ENCODE assay signal across 8 cellular contexts in genomic region chr16:85003076-85003475, GRCh38. TPM values are rescaled to one million over a fixed set of nuclear protein-coding genes. Genes with fewer than 3 reads are reported as not detected.
DNase-seq lines count a peak whose midpoint lies in the region; ATAC-seq and TF ChIP-seq lines count a peak whose summit lies in the region.

No MANE protein-coding gene starts in this region.

- H3K27me3 ChIP-seq in Caco-2 (replicated peaks; ENCODE audit: control insufficient read depth, insufficient read depth, low read length) = no peaks in the 10 kb centered on the region
- no peaks in the 10 kb centered on the region for H3K27me3 ChIP-seq in hepatocyte
- no peaks in the 10 kb centered on the region for H3K27me3 ChIP-seq in sigmoid colon

- peaks cover 52% of the 10 kb centered on the region for H3K36me3 Mint-ChIP-seq in Caco-2 (ENCODE audit: insufficient read depth, unreplicated experiment)
- peaks cover 38% of the 10 kb centered on the region for H3K36me3 Mint-ChIP-seq in activated T-helper 17 cell treated with anti-CD3 and anti-CD28 coated beads, Interleukin-2, amount 50 U/mL, for 72 hours (ENCODE audit: low read depth)

- H3K9me3 ChIP-seq in Caco-2 (no peaks in the 10 kb centered on the region), hepatocyte (ENCODE audit: low read depth) (no peaks in the 10 kb centered on the region), sigmoid colon (no peaks in the 10 kb centered on the region)

- intact Hi-C loops in Caco-2 (cut with micrococcal nuclease; ENCODE audit: unreplicated experiment) (no loop called here), sigmoid colon (cut with DNase I) (no loop called here), sciatic nerve (cut with DNase I) (no loop called here)

- H3K4me1 ChIP-seq in Caco-2 (peaks cover 50% of the 10 kb centered on the region), hepatocyte (ENCODE audit: insufficient read depth) (peaks cover 77% of the 10 kb centered on the region), sigmoid colon (peaks cover 0 to 100% (median 96%) of the 10 kb centered on the region in 4 donors)

- peak overlapping the region; percentile 0 for H3K27ac Mint-ChIP-seq in Caco-2 (ENCODE audit: unreplicated experiment)
- peak overlapping the region; percentile 51 for H3K27ac Mint-ChIP-seq in activated T-helper 17 cell treated with anti-CD3 and anti-CD28 coated beads, Interleukin-2, amount 50 U/mL, for 72 hours

- DNase-seq in Caco-2 (no peak), hepatocyte (ENCODE audit: low spot score) (no peak), sigmoid colon (no peak), NCI-H345 (lab: John Stamatoyannopoulos, UW) (no peak), NCI-H1092 treated with DMSO at 0.1 percent for 48 hours (lab: John Stamatoyannopoulos, UW) (no peak), sciatic nerve (ENCODE audit: low spot score) (no peak), DMS79 (lab: John Stamatoyannopoulos, UW) (no peak)

- 88% methylated on average over 13 of the region's 13 CpGs for WGBS in hepatocyte (ENCODE audit: low lambda C conversion rate, missing lambda C conversion rate)
- 76 to 89% methylated on average over 13 of the region's 13 CpGs for WGBS in sigmoid colon, 2 donors

- H4K20me1 ChIP-seq in hepatocyte (ENCODE audit: insufficient read depth, poor library complexity, severe bottlenecking) = peaks cover 18% of the 10 kb centered on the region

- peak overlapping the region; percentile 92 for H3K27ac ChIP-seq in hepatocyte
- H3K27ac ChIP-seq in sigmoid colon = peak overlapping the region; percentile 82 to 92 (median 88)

- H3K36me3 ChIP-seq in Caco-2 (ENCODE audit: control insufficient read depth, insufficient read depth, low read length) = 0 out of 2 replicates have a peak, but pooled peaks cover 3% of the 10 kb centered on the region
- no peaks in the 10 kb centered on the region for H3K36me3 ChIP-seq in hepatocyte (replicated peaks; ENCODE audit: insufficient read depth, low read depth)
- no peaks in the 10 kb centered on the region for H3K36me3 ChIP-seq in sigmoid colon

- no peak overlapping the region for H3K4me3 ChIP-seq in Caco-2 (ENCODE audit: low read depth, low read length)
- no peak overlapping the region for H3K4me3 ChIP-seq in hepatocyte
- H3K4me3 ChIP-seq in sigmoid colon = peak overlapping the region in 1 of 4 donors; percentile 21

- TF ChIP-seq POLR2A in sigmoid colon (IDR thresholded peaks at IDR 0.05) = no peak

- no peak overlapping the region for H3K4me2 ChIP-seq in hepatocyte

- TF ChIP-seq CTCF in Caco-2 (IDR thresholded peaks at IDR 0.05; ENCODE audit: insufficient read depth in 1 of 2, low read depth in 1 of 2, low read length in 1 of 2, severe bottlenecking in 1 of 2, unreplicated experiment in 1 of 2) (no peak), hepatocyte (IDR thresholded peaks at IDR 0.05; ENCODE audit: poor library complexity) (no peak), sigmoid colon (IDR thresholded peaks at IDR 0.05) (no peak)

- ATAC-seq in activated T-helper 17 cell treated with anti-CD3 and anti-CD28 coated beads, Interleukin-2, amount 50 U/mL, for 72 hours (replicated peaks) = no peak
- no peak for ATAC-seq in sciatic nerve

- CTCF ChIA-PET in Caco-2 (lab: Charles Lee) = no interaction called here

- no TSS peak for BruUV-seq in Caco-2 (replicated peaks; lab: Mats Ljungman, UMichigan)

- peaks cover 58% of the 10 kb centered on the region for H3K4me1 Mint-ChIP-seq in Caco-2 (ENCODE audit: low read depth, unreplicated experiment)
- peaks cover 25% of the 10 kb centered on the region for H3K4me1 Mint-ChIP-seq in activated T-helper 17 cell treated with anti-CD3 and anti-CD28 coated beads, Interleukin-2, amount 50 U/mL, for 72 hours

- H2AFZ ChIP-seq in hepatocyte = no peak overlapping the region

- H3K27me3 Mint-ChIP-seq in Caco-2 (ENCODE audit: insufficient read depth, unreplicated experiment) = no peaks in the 10 kb centered on the region
- H3K27me3 Mint-ChIP-seq in activated T-helper 17 cell treated with anti-CD3 and anti-CD28 coated beads, Interleukin-2, amount 50 U/mL, for 72 hours = no peaks in the 10 kb centered on the region

- H3K9me2 ChIP-seq in hepatocyte (replicated peaks; ENCODE audit: insufficient read depth) = no peaks in the 10 kb centered on the region

- no peaks in the 10 kb centered on the region for H3K9me3 Mint-ChIP-seq in Caco-2 (ENCODE audit: unreplicated experiment)
- H3K9me3 Mint-ChIP-seq in activated T-helper 17 cell treated with anti-CD3 and anti-CD28 coated beads, Interleukin-2, amount 50 U/mL, for 72 hours = no peaks in the 10 kb centered on the region

- no peak for TF ChIP-seq EP300 in sigmoid colon (IDR thresholded peaks at IDR 0.05)

- no peak overlapping the region for H3K4me3 Mint-ChIP-seq in Caco-2 (ENCODE audit: unreplicated experiment)
- H3K4me3 Mint-ChIP-seq in activated T-helper 17 cell treated with anti-CD3 and anti-CD28 coated beads, Interleukin-2, amount 50 U/mL, for 72 hours = no peak overlapping the region

- H3K79me2 ChIP-seq in hepatocyte = peaks cover 93% of the 10 kb centered on the region

- POLR2A ChIA-PET in Caco-2 (lab: Charles Lee) = no interaction called here

RNA-seq across cellular contexts. Expression of gene ZDHHC7, which starts 8.3 kb away (rescaled TPM):
- total RNA-seq in Caco-2 (2022) = 82.8 and 85.7 TPM in 2 replicates
- 10 to 100 TPM; 25.2 to 32.9 TPM for total RNA-seq in activated T-helper 17 cell treated with anti-CD3 and anti-CD28 coated beads, Interleukin-2, amount 50 U/mL, for 72 hours
- 59.2 and 65.2 TPM in 2 replicates for total RNA-seq in hepatocyte
- 50.0 and 51.4 TPM in 2 replicates for polyA plus RNA-seq in hepatocyte
- 10 to 100 TPM; 56.2 to 69.5 (median 63.7) TPM for total RNA-seq in sigmoid colon
- polyA plus RNA-seq in sigmoid colon = 10 to 100 TPM; 20.8 to 40.1 (median 22.2) TPM
- total RNA-seq in sciatic nerve = 48.8 TPM

RNA-seq across cellular contexts. Expression of gene KIAA0513, which starts 24.5 kb away (rescaled TPM):
- 7.1 and 7.9 TPM in 2 replicates for total RNA-seq in Caco-2 (2022)
- total RNA-seq in activated T-helper 17 cell treated with anti-CD3 and anti-CD28 coated beads, Interleukin-2, amount 50 U/mL, for 72 hours = 1 to 10 TPM; 3.9 to 9.6 TPM
- total RNA-seq in hepatocyte = 6.9 and 14.9 TPM in 2 replicates
- 8.1 and 10.1 TPM in 2 replicates for polyA plus RNA-seq in hepatocyte
- total RNA-seq in sigmoid colon = 10 to 100 TPM; 18.6 to 40.2 (median 26.4) TPM
- 10 to 100 TPM in 2 of 3 donors, 1 to 10 TPM in 1; 8.4 to 14.8 (median 10.6) TPM for polyA plus RNA-seq in sigmoid colon
- total RNA-seq in sciatic nerve = 12.6 TPM
